Comparison of ENCODE assay signal across 23 cellular contexts in genomic region chr16:90011196-90011819, GRCh38. TPM values are rescaled to one million over a fixed set of nuclear protein-coding genes. Genes with fewer than 3 reads are reported as not detected.
DNase-seq lines count a peak whose midpoint lies in the region; ATAC-seq and TF ChIP-seq lines count a peak whose summit lies in the region.
"Had no signal": no experiment of that assay in that cellular context is flagged by ENCODE, and none has a peak within 500 bp of the region (broad histone marks: within the 10 kb centered on the region; RNA-seq: fewer than 3 reads in every experiment).

No MANE protein-coding gene starts in this region.

- CTCF ChIA-PET in OCI-LY7 (lab: Charles Lee; ENCODE audit: unreplicated experiment), result no interaction called here

- H3K4me2 ChIP-seq in BLaER1 treated with 17β-estradiol and CSF1 and Interleukin-3, amounts not matched to agents 10 nM and 100 nM, result peak overlapping the region in 9 of 11 experiments; percentile 50 to 96 (median 81); a peak in 18 of 22 replicates
- H3K4me2 ChIP-seq in Loucy (ENCODE audit: low read depth, low read length, poor library complexity, severe bottlenecking) (peak overlapping the region; percentile 24), OCI-LY7 (ENCODE audit: low read length) (no peak overlapping the region)

- H3K4me1 ChIP-seq in BLaER1 treated with 17β-estradiol and CSF1 and Interleukin-3, amounts not matched to agents 10 nM and 100 nM, result peaks cover 23 to 67% (median 61%) of the 10 kb centered on the region in 10 experiments
- H3K4me1 ChIP-seq in Loucy (ENCODE audit: insufficient read depth, low read length, poor library complexity, severe bottlenecking) (peaks cover 23% of the 10 kb centered on the region), gastrocnemius medialis (peaks cover 16 to 19% of the 10 kb centered on the region in 2 donors), vagina (no peaks in the 10 kb centered on the region), OCI-LY7 (ENCODE audit: insufficient read depth, low read length, poor library complexity, severe bottlenecking) (peaks cover 45% of the 10 kb centered on the region)
- H3K4me1 ChIP-seq: HAP-1 had no signal

- H3K27ac ChIP-seq in BLaER1 treated with 17β-estradiol and CSF1 and Interleukin-3, amounts not matched to agents 10 nM and 100 nM, result no peak overlapping the region
- H3K27ac ChIP-seq in gastrocnemius medialis, result peak overlapping the region; percentile 56 to 81 (median 74)
- H3K27ac ChIP-seq in vagina, result no peak overlapping the region
- H3K27ac ChIP-seq in OCI-LY7 (ENCODE audit: low read depth, low read length, poor library complexity, severe bottlenecking), result no peak overlapping the region
- H3K27ac ChIP-seq: RWPE1 had no signal

- H3K27me3 ChIP-seq in BLaER1 treated with 17β-estradiol and CSF1 and Interleukin-3, amounts not matched to agents 10 nM and 100 nM, result peaks cover 35 to 67% (median 52%) of the 10 kb centered on the region in 11 experiments
- no peaks in the 10 kb centered on the region for H3K27me3 ChIP-seq in Loucy (ENCODE audit: insufficient read depth, low read length, poor library complexity, severe bottlenecking)
- H3K27me3 ChIP-seq in gastrocnemius medialis, result no peaks in the 10 kb centered on the region
- H3K27me3 ChIP-seq in vagina, result no peaks in the 10 kb centered on the region

- TF ChIP-seq POLR2A in gastrocnemius medialis (IDR thresholded peaks at IDR 0.05) (no peak), vagina (IDR thresholded peaks at IDR 0.05) (no peak)

- peak; percentile 63 for DNase-seq in left kidney (ENCODE audit: low read depth, low spot score)
- DNase-seq in gastrocnemius medialis, result peak in 1 of 2 donors; percentile 70
- DNase-seq in vagina (ENCODE audit: extremely low spot score in 2 of 2), result no peak
- no peak for DNase-seq in GDM1 (lab: John Stamatoyannopoulos, UW)
- no peak for DNase-seq in OCI-LY7 (ENCODE audit: low spot score)
- DNase-seq: CD8-positive, alpha-beta memory T cell; DMS 273 treated with DMSO at 0.1 percent for 48 hours; DMS79; HFFc6; NCI-H1092 treated with DMSO at 0.1 percent for 48 hours; NCI-H1436; NCI-H1930; NCI-H2107; NCI-H524; NCI-H748 treated with DMSO at 0.1 percent for 48 hours; NK-92 treated with Interleukin-12 subunit alpha and Interleukin-12 subunit beta, amount 100 ng/mL, for 24 hours; SHP77; T-helper 1 cell had no signal

- H2AFZ ChIP-seq in Loucy (ENCODE audit: low read length), result no peak overlapping the region
- H2AFZ ChIP-seq in OCI-LY7 (ENCODE audit: low read length), result no peak overlapping the region

- no peak for TF ChIP-seq CTCF in Loucy (conservative IDR thresholded peaks at IDR 0.05; ENCODE audit: low read length)
- TF ChIP-seq CTCF in gastrocnemius medialis (IDR thresholded peaks at IDR 0.05 in 4 of 5, conservative IDR thresholded peaks at IDR 0.05 in 1 of 5), result no peak
- no peak for TF ChIP-seq CTCF in vagina (IDR thresholded peaks at IDR 0.05)
- TF ChIP-seq CTCF in OCI-LY7 (conservative IDR thresholded peaks at IDR 0.05; ENCODE audit: low read length), result no peak

- peaks cover 0 to 65% (median 50%) of the 10 kb centered on the region in 11 experiments; a peak in 18 of 22 replicates for H4K20me1 ChIP-seq in BLaER1 treated with 17β-estradiol and CSF1 and Interleukin-3, amounts not matched to agents 10 nM and 100 nM
- H4K20me1 ChIP-seq in Loucy (ENCODE audit: insufficient read depth, low read length, poor library complexity, severe bottlenecking), result no peaks in the 10 kb centered on the region
- H4K20me1 ChIP-seq in OCI-LY7 (ENCODE audit: insufficient read depth, low read length), result no peaks in the 10 kb centered on the region

- intact Hi-C loops in gastrocnemius medialis (cut with DNase I; ENCODE audit: low total_unique reads) (no loop called here), vagina (cut with DNase I) (no loop called here), OCI-LY7 (cut with micrococcal nuclease; ENCODE audit: unreplicated experiment) (loop anchor here (10.0 kb wide), 1 partner anchor 307 kb away; the partner anchor contains the start of gene SPATA2L)

- no peaks in the 10 kb centered on the region for H3K79me2 ChIP-seq in Loucy (ENCODE audit: insufficient read depth, low read length)
- H3K79me2 ChIP-seq in OCI-LY7 (ENCODE audit: insufficient read depth, low read depth, low read length), result no peaks in the 10 kb centered on the region

- POLR2A ChIA-PET in OCI-LY7 (lab: Charles Lee), result no interaction called here

- no peaks in the 10 kb centered on the region for H3K36me3 ChIP-seq in BLaER1 treated with 17β-estradiol and CSF1 and Interleukin-3, amounts not matched to agents 10 nM and 100 nM
- H3K36me3 ChIP-seq in Loucy (ENCODE audit: insufficient read depth, low read length) (no peaks in the 10 kb centered on the region), gastrocnemius medialis (no peaks in the 10 kb centered on the region), vagina (no peaks in the 10 kb centered on the region), OCI-LY7 (ENCODE audit: insufficient read depth, low read length) (no peaks in the 10 kb centered on the region)

- peak; percentile 72 to 83 for ATAC-seq in gastrocnemius medialis
- no peak for ATAC-seq in HG02571 (IDR thresholded peaks at IDR 0.05; ENCODE audit: unreplicated experiment)

- no peaks in the 10 kb centered on the region for H3F3A ChIP-seq in Loucy (ENCODE audit: low read depth)

- in situ Hi-C loops in gastrocnemius medialis (cut with MboI; ENCODE audit: low sequenced_read_pairs in 4 of 4), result no loop called here

- no peak overlapping the region; a peak in 1 of 20 replicates for H3K4me3 ChIP-seq in BLaER1 treated with 17β-estradiol and CSF1 and Interleukin-3, amounts not matched to agents 10 nM and 100 nM
- H3K4me3 ChIP-seq in Loucy (ENCODE audit: low read length, poor library complexity, severe bottlenecking) (no peak overlapping the region), gastrocnemius medialis (no peak overlapping the region), vagina (no peak overlapping the region), OCI-LY7 (ENCODE audit: low read depth, low read length, poor library complexity, severe bottlenecking) (no peak overlapping the region)
- H3K4me3 ChIP-seq: HAP-1 had no signal

- BruUV-seq in OCI-LY7 (replicated peaks; lab: Mats Ljungman, UMichigan), result no TSS peak

- 0 out of 22 replicates have a peak overlapping the region, but pooled peaks of 1 of the 11 experiments have one; percentile 19 for H3K9ac ChIP-seq in BLaER1 treated with 17β-estradiol and CSF1 and Interleukin-3, amounts not matched to agents 10 nM and 100 nM
- no peak overlapping the region for H3K9ac ChIP-seq in Loucy (ENCODE audit: low read depth, low read length, poor library complexity, severe bottlenecking)

- H3K9me2 ChIP-seq in Loucy (replicated peaks; ENCODE audit: low read depth, low read length), result no peaks in the 10 kb centered on the region
- no peaks in the 10 kb centered on the region for H3K9me2 ChIP-seq in OCI-LY7 (ENCODE audit: insufficient read depth, low read length)

- no peaks in the 10 kb centered on the region for H3K9me3 ChIP-seq in BLaER1 treated with 17β-estradiol and CSF1 and Interleukin-3, amounts not matched to agents 10 nM and 100 nM (replicated peaks in 1 of 11)
- no peaks in the 10 kb centered on the region for H3K9me3 ChIP-seq in Loucy (ENCODE audit: insufficient read depth, low read depth, low read length)
- H3K9me3 ChIP-seq in gastrocnemius medialis, result no peaks in the 10 kb centered on the region
- no peaks in the 10 kb centered on the region for H3K9me3 ChIP-seq in vagina
- H3K9me3 ChIP-seq in OCI-LY7 (ENCODE audit: low read length), result no peaks in the 10 kb centered on the region
- H3K9me3 ChIP-seq: HAP-1 had no signal

RNA-seq across cellular contexts. Expression of gene DBNDD1, which starts 7.9 kb away (rescaled TPM):
- total RNA-seq in gastrocnemius medialis (10 to 100 TPM in 3 of 4 donors, 1 to 10 TPM in 1; 9.3 to 25.9 (median 23.7) TPM), vagina (8.1 TPM), OCI-LY7 (2022) (0.57 and 0.85 TPM in 2 replicates)
- total RNA-seq in OCI-LY7 (2014; rRNA removed; shearing (Covaris generic)), result 0.98 and 1.1 TPM in 2 replicates

Comparison
In these comparisons a context has a peak if more than half of its experiments do, and no peak if none do; other contexts are left out.
1. H3K27ac ChIP-seq: peak in gastrocnemius medialis (4 of 4); none in BLaER1 treated with 17β-estradiol and CSF1 and Interleukin-3, amounts not matched to agents 10 nM and 100 nM (0 of 11), vagina (single experiment) and OCI-LY7 (single experiment).